ENCODE assay signal across 32 cellular contexts in the genomic region with DNA sequence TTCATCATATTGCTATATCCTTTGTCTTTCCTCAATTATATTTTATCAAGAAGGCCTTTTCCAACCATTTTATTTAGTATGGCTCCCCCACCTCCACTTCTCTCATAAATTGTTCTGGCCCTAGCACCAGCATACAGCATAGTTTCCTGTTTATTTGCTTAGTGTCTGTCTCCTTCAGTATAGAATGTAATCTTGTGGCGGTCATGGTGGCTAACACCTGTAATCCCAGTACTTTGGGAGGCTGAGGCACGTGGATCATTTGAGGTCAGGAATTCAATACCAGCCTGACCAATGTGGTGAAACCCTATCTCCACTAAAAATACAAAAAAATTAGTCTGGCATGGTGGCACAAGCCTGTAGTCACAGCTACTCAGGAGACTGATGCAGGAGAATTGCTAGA.
"Had no signal": no experiment of that assay in that cellular context is flagged by ENCODE, and none has a peak within 500 bp of the region (broad histone marks: within the 10 kb centered on the region; RNA-seq: fewer than 3 reads in every experiment).

No MANE protein-coding gene starts in this region.

- H3K36me3 ChIP-seq: adrenal gland, ascending aorta, breast epithelium, cardiac muscle cell, colonic mucosa, esophagus muscularis mucosa, gastrocnemius medialis, heart right ventricle had no signal

- H3K9me3 Mint-ChIP-seq: activated naive CD4-positive, alpha-beta T cell treated with anti-CD3 and anti-CD28 coated beads, Interleukin-2, amount 50 U/mL, for 24 hours had no signal

- ATAC-seq: activated naive CD8-positive, alpha-beta T cell treated with anti-CD3 and anti-CD28 coated beads, Interleukin-2, amount 50 U/mL, for 24 hours; T-helper 17 cell; WTC11 had no signal

- H3K27ac Mint-ChIP-seq: activated CD4-positive, alpha-beta memory T cell treated with anti-CD3 and anti-CD28 coated beads, Interleukin-2, amount 10 ng/mL, durations not matched to agents 7 days and 5 days; activated CD4-positive, alpha-beta T cell treated with anti-CD3 and anti-CD28 coated beads, Interleukin-2, amount 10 ng/mL, durations not matched to agents 7 days and 5 days; activated naive CD4-positive, alpha-beta T cell treated with anti-CD3 and anti-CD28 coated beads for 36 hours; activated naive CD4-positive, alpha-beta T cell treated with anti-CD3 and anti-CD28 coated beads, Interleukin-2, amount 50 U/mL, for 24 hours; activated naive CD8-positive, alpha-beta T cell treated with anti-CD3 and anti-CD28 coated beads for 36 hours; activated naive CD8-positive, alpha-beta T cell treated with anti-CD3 and anti-CD28 coated beads, Interleukin-2, amount 50 U/mL, for 24 hours; activated T-helper 1 cell treated with anti-CD3 and anti-CD28 coated beads, Interleukin-12 subunit alpha, Interleukin-12 subunit beta, Interleukin-2, Interleukin-4 antibody, amounts not matched to agents 30 ng/mL and 10 ng/mL and 1 ng/mL, durations not matched to agents 14 hours and 24 hours and 36 hours; activated T-helper 2 cell treated with anti-CD3 and anti-CD28 coated beads, Interferon-gamma antibody, Interleukin-2, Interleukin-4, amounts not matched to agents 10 μg/mL and 5 μg/mL and 100 μg/mL, durations not matched to agents 14 hours and 24 hours and 36 hours; dendritic cell treated with granulocyte-macrophage colony-stimulating factor and Interleukin-4, amounts not matched to agents 40 ng/mL and 50 ng/mL, for 4 days; T-helper 17 cell; T-helper 2 cell treated with Interferon-gamma antibody and Interleukin-4, amounts not matched to agents 5 μg/mL and 100 μg/mL, for 36 hours; WTC11 had no signal

- H3K9me3 ChIP-seq: adrenal gland, colonic mucosa, gastrocnemius medialis had no signal

- H3K27ac ChIP-seq: adrenal gland, ascending aorta, breast epithelium, cardiac muscle cell, colonic mucosa, dorsolateral prefrontal cortex, esophagus muscularis mucosa, foreskin keratinocyte, gastrocnemius medialis, heart right ventricle had no signal

- H3K27me3 ChIP-seq: adrenal gland, ascending aorta, breast epithelium, cardiac muscle cell, colonic mucosa, dorsolateral prefrontal cortex, esophagus muscularis mucosa, foreskin keratinocyte, gastrocnemius medialis, heart right ventricle had no signal

- H3K4me3 ChIP-seq: adrenal gland, ascending aorta, breast epithelium, cardiac muscle cell, colonic mucosa, dorsolateral prefrontal cortex, esophagus muscularis mucosa, gastrocnemius medialis, heart right ventricle had no signal

- H3K4me1 Mint-ChIP-seq: activated naive CD4-positive, alpha-beta T cell treated with anti-CD3 and anti-CD28 coated beads, Interleukin-2, amount 50 U/mL, for 24 hours; activated naive CD8-positive, alpha-beta T cell treated with anti-CD3 and anti-CD28 coated beads, Interleukin-2, amount 50 U/mL, for 24 hours had no signal

- H3K4me1 ChIP-seq: breast epithelium, colonic mucosa, foreskin keratinocyte had no signal

- H3K4me3 Mint-ChIP-seq: activated CD4-positive, alpha-beta memory T cell treated with anti-CD3 and anti-CD28 coated beads, Interleukin-2, amount 10 ng/mL, durations not matched to agents 7 days and 5 days; activated CD4-positive, alpha-beta T cell treated with anti-CD3 and anti-CD28 coated beads, Interleukin-2, amount 10 ng/mL, durations not matched to agents 7 days and 5 days; activated naive CD4-positive, alpha-beta T cell treated with anti-CD3 and anti-CD28 coated beads for 36 hours; activated naive CD4-positive, alpha-beta T cell treated with anti-CD3 and anti-CD28 coated beads, Interleukin-2, amount 50 U/mL, for 24 hours; activated naive CD8-positive, alpha-beta T cell treated with anti-CD3 and anti-CD28 coated beads for 36 hours; activated naive CD8-positive, alpha-beta T cell treated with anti-CD3 and anti-CD28 coated beads, Interleukin-2, amount 50 U/mL, for 24 hours; activated T-helper 1 cell treated with anti-CD3 and anti-CD28 coated beads, Interleukin-12 subunit alpha, Interleukin-12 subunit beta, Interleukin-2, Interleukin-4 antibody, amounts not matched to agents 30 ng/mL and 10 ng/mL and 1 ng/mL, durations not matched to agents 14 hours and 24 hours and 36 hours; dendritic cell treated with granulocyte-macrophage colony-stimulating factor and Interleukin-4, amounts not matched to agents 40 ng/mL and 50 ng/mL, for 4 days; T-helper 17 cell; T-helper 2 cell treated with Interferon-gamma antibody and Interleukin-4, amounts not matched to agents 5 μg/mL and 100 μg/mL, for 36 hours; WTC11 had no signal

- DNase-seq: activated CD4-positive, alpha-beta memory T cell treated with anti-CD3 and anti-CD28 coated beads, Interleukin-2, amount 10 ng/mL, durations not matched to agents 7 days and 5 days; activated CD4-positive, alpha-beta T cell treated with anti-CD3 and anti-CD28 coated beads for 1 hour; activated CD4-positive, alpha-beta T cell treated with anti-CD3 and anti-CD28 coated beads for 4 hours; activated CD4-positive, alpha-beta T cell treated with anti-CD3 and anti-CD28 coated beads, Interleukin-2, amount 10 ng/mL, durations not matched to agents 7 days and 5 days; activated CD4-positive, alpha-beta T cell treated with anti-CD3 and anti-CD28 coated beads, Interleukin-2, amount 50 U/mL, for 4 hours; activated effector memory CD4-positive, alpha-beta T cell treated with anti-CD3 and anti-CD28 coated beads, Interleukin-2, amount 50 U/mL, for 16 hours; activated naive CD4-positive, alpha-beta T cell treated with anti-CD3 and anti-CD28 coated beads for 36 hours; activated naive CD8-positive, alpha-beta T cell treated with anti-CD3 and anti-CD28 coated beads for 36 hours; activated naive CD8-positive, alpha-beta T cell treated with anti-CD3 and anti-CD28 coated beads, Interleukin-2, amount 50 U/mL, for 24 hours; activated T-cell treated with anti-CD3 and anti-CD28 coated beads, Interleukin-2, amount 50 U/mL, for 1 hour; activated T-cell treated with anti-CD3 and anti-CD28 coated beads, Interleukin-2, amount 50 U/mL, for 48 hours; central memory CD4-positive, alpha-beta T cell; cerebellar nuclear complex; colonic mucosa; dorsolateral prefrontal cortex; effector memory CD4-positive, alpha-beta T cell; gastrocnemius medialis; T-helper 1 cell; T-helper 17 cell had no signal

- H3K27me3 Mint-ChIP-seq: activated CD4-positive, alpha-beta memory T cell treated with anti-CD3 and anti-CD28 coated beads, Interleukin-2, amount 10 ng/mL, durations not matched to agents 7 days and 5 days; activated CD4-positive, alpha-beta T cell treated with anti-CD3 and anti-CD28 coated beads, Interleukin-2, amount 10 ng/mL, durations not matched to agents 7 days and 5 days; activated naive CD4-positive, alpha-beta T cell treated with anti-CD3 and anti-CD28 coated beads, Interleukin-2, amount 50 U/mL, for 24 hours; activated naive CD8-positive, alpha-beta T cell treated with anti-CD3 and anti-CD28 coated beads for 36 hours; activated naive CD8-positive, alpha-beta T cell treated with anti-CD3 and anti-CD28 coated beads, Interleukin-2, amount 50 U/mL, for 24 hours; dendritic cell treated with granulocyte-macrophage colony-stimulating factor and Interleukin-4, amounts not matched to agents 40 ng/mL and 50 ng/mL, for 4 days; T-helper 17 cell had no signal
